ENCODE assay signal across 1 cellular context in genomic region chr5:177437623-177438022, GRCh38.
TF ChIP-seq lines count a peak whose summit lies in the region.

No MANE protein-coding gene starts in this region.

TF ChIP-seq in WTC11, 78 proteins besides CTCF, POLR2A, EP300 and RAD21:
- TF ChIP-seq USF2 (CRISPR knock-in tag; IDR thresholded peaks at IDR 0.05) = peak; percentile 71
- TF ChIP-seq JUN (CRISPR knock-in tag; IDR thresholded peaks at IDR 0.05) = no peak
- TF ChIP-seq NFYB (CRISPR knock-in tag; conservative IDR thresholded peaks at IDR 0.05; ENCODE audit: low read depth) = peak; percentile 50
- TF ChIP-seq USF1 (CRISPR knock-in tag; IDR thresholded peaks at IDR 0.05) = peak; percentile 42
